In the genomic region with DNA sequence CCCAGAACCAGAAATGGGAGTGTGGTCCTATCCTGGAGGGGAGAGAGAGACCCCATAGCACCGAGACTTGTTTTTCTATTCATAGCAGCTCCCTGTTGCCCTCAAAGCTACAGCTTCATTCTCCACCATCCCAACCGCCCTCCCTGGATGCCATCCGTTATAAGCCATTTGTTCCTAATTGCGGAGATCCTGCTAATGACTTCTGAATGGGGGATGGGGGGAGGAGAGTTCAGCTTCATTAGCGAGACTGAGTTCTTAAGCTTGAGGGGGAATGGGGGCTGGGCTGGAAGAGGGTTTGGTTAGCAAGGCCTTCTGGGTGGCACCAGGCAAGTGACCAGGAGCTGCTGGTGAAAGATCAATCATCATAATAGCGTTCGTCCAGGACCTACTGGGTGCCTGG, we compare ENCODE assay signal across 1 cellular context.
TF ChIP-seq lines count a peak whose summit lies in the region.

No MANE protein-coding gene starts in this region.

TF ChIP-seq in H1, 55 proteins besides CTCF, POLR2A, EP300 and RAD21:
- TF ChIP-seq TAF7 (optimal IDR thresholded peaks at IDR 0.05; ENCODE audit: borderline replicate concordance, low read depth, low read length) (no peak), KDM4A (IDR thresholded peaks at IDR 0.05; ENCODE audit: low read depth, low read length, severe bottlenecking) (no peak), PHF8 (conservative IDR thresholded peaks at IDR 0.05; ENCODE audit: low read depth, low read length) (no peak), POU5F1 (IDR thresholded peaks at IDR 0.05; ENCODE audit: low read depth, low read length) (no peak), EGR1 (IDR thresholded peaks at IDR 0.05; ENCODE audit: borderline replicate concordance, low read depth, low read length) (no peak), CTBP2 (IDR thresholded peaks at IDR 0.05; ENCODE audit: borderline replicate concordance, insufficient read depth, insufficient read length, low read length) (no peak), KDM1A (IDR thresholded peaks at IDR 0.05; ENCODE audit: borderline replicate concordance, low read length) (no peak)
